ENCODE assay signal across 8 cellular contexts in the genomic region with DNA sequence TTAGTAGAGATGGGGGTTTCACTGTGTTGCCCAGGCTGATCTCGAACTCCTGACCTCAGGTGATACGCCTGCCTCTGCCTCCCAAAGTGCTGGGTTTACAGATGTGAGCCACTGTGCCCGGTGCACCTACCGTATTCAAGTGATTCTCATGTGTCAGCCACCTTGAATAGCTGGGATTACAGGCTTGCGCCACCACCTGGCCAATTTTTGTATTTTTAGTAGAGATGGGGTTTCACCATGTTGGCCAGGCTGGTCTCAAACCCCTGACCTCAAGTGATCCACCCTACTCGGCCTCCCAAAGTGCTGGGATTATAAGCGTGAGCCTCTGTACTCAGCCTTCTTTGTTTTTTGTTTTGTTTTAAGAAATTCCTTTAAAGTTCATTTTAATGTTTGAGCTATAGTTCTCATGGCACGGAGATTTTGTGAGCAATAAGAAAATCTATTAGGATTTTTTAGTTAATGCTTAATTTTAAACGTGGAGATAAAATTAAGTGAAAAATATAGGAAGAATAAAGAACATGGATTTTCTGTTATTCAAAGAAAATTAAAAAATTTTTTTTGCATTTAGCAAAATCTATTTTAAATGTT.
A peak's percentile ranks its signal among the peaks of the same experiment; 100 is the strongest.
DNase-seq lines count a peak whose midpoint lies in the region; ATAC-seq and TF ChIP-seq lines count a peak whose summit lies in the region.

No MANE protein-coding gene starts in this region.

- H3K27me3 Mint-ChIP-seq in activated CD4-positive, alpha-beta T cell treated with anti-CD3 and anti-CD28 coated beads, Interleukin-2, amount 10 ng/mL, durations not matched to agents 24 days and 14 days = no peaks in the 10 kb centered on the region

- peaks cover 0 to 23% (median 0%) of the 10 kb centered on the region in 3 donors for H3K36me3 ChIP-seq in esophagus squamous epithelium

- no peaks in the 10 kb centered on the region for H3K9me3 ChIP-seq in esophagus squamous epithelium

- H3K27me3 ChIP-seq in esophagus squamous epithelium = no peaks in the 10 kb centered on the region

- H3K4me3 Mint-ChIP-seq in activated CD4-positive, alpha-beta T cell treated with anti-CD3 and anti-CD28 coated beads, Interleukin-2, amount 10 ng/mL, durations not matched to agents 24 days and 14 days = no peak overlapping the region

- no peak overlapping the region for H3K4me3 ChIP-seq in Jurkat, Clone E6-1 (ENCODE audit: low read length)
- no peak overlapping the region for H3K4me3 ChIP-seq in esophagus squamous epithelium

- ATAC-seq in HG02571 (IDR thresholded peaks at IDR 0.05; ENCODE audit: unreplicated experiment) = no peak

- WGBS in esophagus squamous epithelium, 2 donors = 70 to 72% methylated on average over 9 of the region's 9 CpGs

- peak; percentile 77 for DNase-seq in activated effector memory CD4-positive, alpha-beta T cell treated with anti-CD3 and anti-CD28 coated beads, Interleukin-2, amount 50 U/mL, for 16 hours
- no peak for DNase-seq in activated effector memory CD4-positive, alpha-beta T cell treated with Interleukin-2 at 50 U/mL for 16 hours
- DNase-seq in Jurkat, Clone E6-1 (ENCODE audit: low read depth, low spot score) = peak; percentile 28
- DNase-seq in activated CD4-positive, alpha-beta T cell treated with anti-CD3 and anti-CD28 coated beads, Interleukin-2, amount 10 ng/mL, durations not matched to agents 24 days and 14 days = peak; percentile 89
- DNase-seq in esophagus squamous epithelium (lab: John Stamatoyannopoulos, UW) (no peak), renal cortical epithelial cell (ENCODE audit: low read depth) (peak; percentile 53), NK-92 (lab: John Stamatoyannopoulos, UW; ENCODE audit: unreplicated experiment) (no peak)

- H3K4me1 Mint-ChIP-seq in activated CD4-positive, alpha-beta T cell treated with anti-CD3 and anti-CD28 coated beads, Interleukin-2, amount 10 ng/mL, durations not matched to agents 24 days and 14 days = peaks cover 14% of the 10 kb centered on the region

- intact Hi-C loops in activated CD4-positive, alpha-beta T cell treated with anti-CD3 and anti-CD28 coated beads, Interleukin-2, amount 10 ng/mL, durations not matched to agents 24 days and 14 days (cut with micrococcal nuclease) = loop anchor here (1.0 to 10.0 kb wide), 3 partner anchors 113 to 371 kb away; no protein-coding TSS in a partner anchor
- intact Hi-C loops in esophagus squamous epithelium (cut with DNase I) = no loop called here

- no peaks in the 10 kb centered on the region for H3K36me3 Mint-ChIP-seq in activated CD4-positive, alpha-beta T cell treated with anti-CD3 and anti-CD28 coated beads, Interleukin-2, amount 10 ng/mL, durations not matched to agents 24 days and 14 days (ENCODE audit: low read depth)

- no peak for TF ChIP-seq POLR2A in esophagus squamous epithelium (IDR thresholded peaks at IDR 0.05)

- TF ChIP-seq CTCF in esophagus squamous epithelium (IDR thresholded peaks at IDR 0.05) = peak in 5 of 6 experiments; percentile 30 to 65 (median 40)

- H3K9me3 Mint-ChIP-seq in activated CD4-positive, alpha-beta T cell treated with anti-CD3 and anti-CD28 coated beads, Interleukin-2, amount 10 ng/mL, durations not matched to agents 24 days and 14 days = no peaks in the 10 kb centered on the region

- no peak overlapping the region for H3K27ac Mint-ChIP-seq in activated CD4-positive, alpha-beta T cell treated with anti-CD3 and anti-CD28 coated beads, Interleukin-2, amount 10 ng/mL, durations not matched to agents 24 days and 14 days

- no peak overlapping the region for H3K27ac ChIP-seq in esophagus squamous epithelium

- H3K4me1 ChIP-seq in esophagus squamous epithelium = no peaks in the 10 kb centered on the region

Comparison
In these comparisons a context has a peak if more than half of its experiments do, and no peak if none do; other contexts are left out.
1. DNase-seq: peak in activated effector memory CD4-positive, alpha-beta T cell treated with anti-CD3 and anti-CD28 coated beads, Interleukin-2, amount 50 U/mL, for 16 hours (single experiment), Jurkat, Clone E6-1 (single experiment), activated CD4-positive, alpha-beta T cell treated with anti-CD3 and anti-CD28 coated beads, Interleukin-2, amount 10 ng/mL, durations not matched to agents 24 days and 14 days (single experiment) and renal cortical epithelial cell (single experiment); none in activated effector memory CD4-positive, alpha-beta T cell treated with Interleukin-2 at 50 U/mL for 16 hours (single experiment), esophagus squamous epithelium (single experiment) and NK-92 (single experiment).